ENCODE assay signal across 12 cellular contexts in genomic region chr11:64872790-64873488, GRCh38. TPM values are rescaled to one million over a fixed set of nuclear protein-coding genes. Genes with fewer than 3 reads are reported as not detected.
DNase-seq lines count a peak whose midpoint lies in the region; ATAC-seq lines count a peak whose summit lies in the region.
"Had no signal": no experiment of that assay in that cellular context is flagged by ENCODE, and none has a peak within 500 bp of the region (broad histone marks: within the 10 kb centered on the region; RNA-seq: fewer than 3 reads in every experiment).

No MANE protein-coding gene starts in this region.

- H3K9me3 ChIP-seq in mucosa of rectum (ENCODE audit: control insufficient read depth in 2 of 2, low read length in 2 of 2) = no peaks in the 10 kb centered on the region

- CTCF ChIA-PET in activated CD8-positive, alpha-beta T cell treated with anti-CD3 and anti-CD28 coated beads, Interleukin-2, amount 10 ng/mL, durations not matched to agents 7 days and 5 days (lab: Charles Lee) = interaction anchor here (9.6 to 15.0 kb wide), 3 partner anchors 10 to 23 kb away, joined by 127 to 306 read pairs (median 211); partner anchors contain the start of gene CDC42BPG

- H3K36me3 Mint-ChIP-seq in stimulated activated naive CD8-positive, alpha-beta T cell treated with anti-CD3 and anti-CD28 coated beads, Interleukin-15, Interleukin-2, amounts not matched to agents 100 ng/mL and 50 ng/mL, for 24 hours (ENCODE audit: low read depth) = peaks cover 72% of the 10 kb centered on the region
- peaks cover 79% of the 10 kb centered on the region for H3K36me3 Mint-ChIP-seq in activated CD8-positive, alpha-beta T cell treated with anti-CD3 and anti-CD28 coated beads, Interleukin-2, amount 10 ng/mL, durations not matched to agents 7 days and 5 days (ENCODE audit: low read depth)

- no peaks in the 10 kb centered on the region for H3K27me3 ChIP-seq in mucosa of rectum (ENCODE audit: control insufficient read depth in 2 of 2, insufficient read depth in 2 of 2, low read length in 2 of 2)

- ATAC-seq in stimulated activated naive CD8-positive, alpha-beta T cell treated with anti-CD3 and anti-CD28 coated beads, Interleukin-15, Interleukin-2, amounts not matched to agents 100 U/mL and 50 U/mL, for 24 hours = no peak
- no peak for ATAC-seq in activated CD8-positive, alpha-beta T cell treated with anti-CD3 and anti-CD28 coated beads, Interleukin-2, amount 10 ng/mL, durations not matched to agents 7 days and 5 days
- no peak for ATAC-seq in HG03097 (IDR thresholded peaks at IDR 0.05; ENCODE audit: low FRiP score, unreplicated experiment)
- ATAC-seq in Right ventricle myocardium inferior = no peak

- no peak overlapping the region for H3K9ac ChIP-seq in mucosa of rectum (ENCODE audit: low read depth in 1 of 2, low read length in 2 of 2)

- peak overlapping the region; percentile 45 to 67 for H3K27ac ChIP-seq in mucosa of rectum (ENCODE audit: low read depth in 2 of 2, low read length in 2 of 2)

- no peaks in the 10 kb centered on the region for H3K9me3 Mint-ChIP-seq in stimulated activated naive CD8-positive, alpha-beta T cell treated with anti-CD3 and anti-CD28 coated beads, Interleukin-15, Interleukin-2, amounts not matched to agents 100 ng/mL and 50 ng/mL, for 24 hours
- no peaks in the 10 kb centered on the region for H3K9me3 Mint-ChIP-seq in activated CD8-positive, alpha-beta T cell treated with anti-CD3 and anti-CD28 coated beads, Interleukin-2, amount 10 ng/mL, durations not matched to agents 7 days and 5 days (ENCODE audit: insufficient read depth)

- no peak overlapping the region for H3K4me3 ChIP-seq in mucosa of rectum (ENCODE audit: low read length in 2 of 2)

- intact Hi-C loops in Right ventricle myocardium inferior (cut with DNase I) = no loop called here

- H3K4me1 Mint-ChIP-seq in stimulated activated naive CD8-positive, alpha-beta T cell treated with anti-CD3 and anti-CD28 coated beads, Interleukin-15, Interleukin-2, amounts not matched to agents 100 ng/mL and 50 ng/mL, for 24 hours (ENCODE audit: low read depth) = peaks cover 95% of the 10 kb centered on the region
- peaks cover 74% of the 10 kb centered on the region for H3K4me1 Mint-ChIP-seq in activated CD8-positive, alpha-beta T cell treated with anti-CD3 and anti-CD28 coated beads, Interleukin-2, amount 10 ng/mL, durations not matched to agents 7 days and 5 days (ENCODE audit: low read depth)

- no peak for DNase-seq in stimulated activated naive CD8-positive, alpha-beta T cell treated with anti-CD3 and anti-CD28 coated beads, Interleukin-15, Interleukin-2, amounts not matched to agents 100 U/mL and 50 U/mL, for 24 hours
- DNase-seq in activated CD8-positive, alpha-beta T cell treated with anti-CD3 and anti-CD28 coated beads, Interleukin-2, amount 10 ng/mL, durations not matched to agents 7 days and 5 days = no peak
- no peak for DNase-seq in NK-92 treated with Interleukin-12 subunit alpha and Interleukin-12 subunit beta, amount 100 ng/mL, for 24 hours (lab: John Stamatoyannopoulos, UW)
- DNase-seq in germinal center (ENCODE audit: low spot score) = no peak
- no peak for DNase-seq in Right ventricle myocardium inferior (ENCODE audit: missing footprints)
- DNase-seq: activated CD4-positive, alpha-beta T cell treated with anti-CD3 and anti-CD28 coated beads, Interleukin-2, amount 50 U/mL, for 4 hours; NCI-H2081; posterior cingulate gyrus; SHP77 treated with DMSO at 0.1 percent for 48 hours had no signal

- POLR2A ChIA-PET in activated CD8-positive, alpha-beta T cell treated with anti-CD3 and anti-CD28 coated beads, Interleukin-2, amount 10 ng/mL, durations not matched to agents 7 days and 5 days (lab: Charles Lee) = interaction anchor here (0.6 to 14.9 kb wide), 5 partner anchors 13 to 512 kb away, joined by 3 to 469 read pairs (median 4); partner anchors contain the start of gene CDC42BPG

- peaks cover 83 to 84% of the 10 kb centered on the region in 2 donors for H3K4me1 ChIP-seq in mucosa of rectum (ENCODE audit: control insufficient read depth in 2 of 2, insufficient read depth in 2 of 2, low read length in 2 of 2)

- peaks cover 25 to 34% of the 10 kb centered on the region in 2 donors for H3K36me3 ChIP-seq in mucosa of rectum (ENCODE audit: control insufficient read depth in 2 of 2, insufficient read depth in 2 of 2, low read length in 2 of 2)

- H3K27me3 Mint-ChIP-seq in stimulated activated naive CD8-positive, alpha-beta T cell treated with anti-CD3 and anti-CD28 coated beads, Interleukin-15, Interleukin-2, amounts not matched to agents 100 ng/mL and 50 ng/mL, for 24 hours = no peaks in the 10 kb centered on the region
- H3K27me3 Mint-ChIP-seq in activated CD8-positive, alpha-beta T cell treated with anti-CD3 and anti-CD28 coated beads, Interleukin-2, amount 10 ng/mL, durations not matched to agents 7 days and 5 days (ENCODE audit: low read depth) = no peaks in the 10 kb centered on the region

- peak overlapping the region; percentile 76 for H3K27ac Mint-ChIP-seq in stimulated activated naive CD8-positive, alpha-beta T cell treated with anti-CD3 and anti-CD28 coated beads, Interleukin-15, Interleukin-2, amounts not matched to agents 100 ng/mL and 50 ng/mL, for 24 hours
- H3K27ac Mint-ChIP-seq in activated CD8-positive, alpha-beta T cell treated with anti-CD3 and anti-CD28 coated beads, Interleukin-2, amount 10 ng/mL, durations not matched to agents 7 days and 5 days = peak overlapping the region; percentile 84

- H3K4me3 Mint-ChIP-seq in stimulated activated naive CD8-positive, alpha-beta T cell treated with anti-CD3 and anti-CD28 coated beads, Interleukin-15, Interleukin-2, amounts not matched to agents 100 ng/mL and 50 ng/mL, for 24 hours = peak overlapping the region; percentile 47
- peak overlapping the region; percentile 36 for H3K4me3 Mint-ChIP-seq in activated CD8-positive, alpha-beta T cell treated with anti-CD3 and anti-CD28 coated beads, Interleukin-2, amount 10 ng/mL, durations not matched to agents 7 days and 5 days

RNA-seq across cellular contexts. Expression of gene EHD1, which starts 5.5 kb away (rescaled TPM):
- total RNA-seq in activated CD8-positive, alpha-beta T cell treated with anti-CD3 and anti-CD28 coated beads, Interleukin-2, amount 10 ng/mL, durations not matched to agents 7 days and 5 days = 100 to 1,000 TPM; 145 to 150 TPM
- total RNA-seq in Right ventricle myocardium inferior = 56.0 TPM

RNA-seq across cellular contexts. Expression of gene CDC42BPG, which starts 28.5 kb away (rescaled TPM):
- total RNA-seq in activated CD8-positive, alpha-beta T cell treated with anti-CD3 and anti-CD28 coated beads, Interleukin-2, amount 10 ng/mL, durations not matched to agents 7 days and 5 days = 1 to 10 TPM in 1 of 2 experiments, under 1 TPM in 1; 0.61 to 1.2 TPM
- total RNA-seq in Right ventricle myocardium inferior = 0.16 TPM

RNA-seq across cellular contexts. Expression of gene ATG2A, which starts 44.1 kb away (rescaled TPM):
- 10 to 100 TPM; 20.6 to 23.1 TPM for total RNA-seq in activated CD8-positive, alpha-beta T cell treated with anti-CD3 and anti-CD28 coated beads, Interleukin-2, amount 10 ng/mL, durations not matched to agents 7 days and 5 days
- total RNA-seq in Right ventricle myocardium inferior = 10.7 TPM

RNA-seq across cellular contexts. Expression of gene PPP2R5B, which starts 51.5 kb away (rescaled TPM):
- total RNA-seq in activated CD8-positive, alpha-beta T cell treated with anti-CD3 and anti-CD28 coated beads, Interleukin-2, amount 10 ng/mL, durations not matched to agents 7 days and 5 days = 10 to 100 TPM; 13.7 to 14.0 TPM
- total RNA-seq in Right ventricle myocardium inferior = 20.6 TPM
